ENCODE assay signal across 10 cellular contexts in the genomic region with DNA sequence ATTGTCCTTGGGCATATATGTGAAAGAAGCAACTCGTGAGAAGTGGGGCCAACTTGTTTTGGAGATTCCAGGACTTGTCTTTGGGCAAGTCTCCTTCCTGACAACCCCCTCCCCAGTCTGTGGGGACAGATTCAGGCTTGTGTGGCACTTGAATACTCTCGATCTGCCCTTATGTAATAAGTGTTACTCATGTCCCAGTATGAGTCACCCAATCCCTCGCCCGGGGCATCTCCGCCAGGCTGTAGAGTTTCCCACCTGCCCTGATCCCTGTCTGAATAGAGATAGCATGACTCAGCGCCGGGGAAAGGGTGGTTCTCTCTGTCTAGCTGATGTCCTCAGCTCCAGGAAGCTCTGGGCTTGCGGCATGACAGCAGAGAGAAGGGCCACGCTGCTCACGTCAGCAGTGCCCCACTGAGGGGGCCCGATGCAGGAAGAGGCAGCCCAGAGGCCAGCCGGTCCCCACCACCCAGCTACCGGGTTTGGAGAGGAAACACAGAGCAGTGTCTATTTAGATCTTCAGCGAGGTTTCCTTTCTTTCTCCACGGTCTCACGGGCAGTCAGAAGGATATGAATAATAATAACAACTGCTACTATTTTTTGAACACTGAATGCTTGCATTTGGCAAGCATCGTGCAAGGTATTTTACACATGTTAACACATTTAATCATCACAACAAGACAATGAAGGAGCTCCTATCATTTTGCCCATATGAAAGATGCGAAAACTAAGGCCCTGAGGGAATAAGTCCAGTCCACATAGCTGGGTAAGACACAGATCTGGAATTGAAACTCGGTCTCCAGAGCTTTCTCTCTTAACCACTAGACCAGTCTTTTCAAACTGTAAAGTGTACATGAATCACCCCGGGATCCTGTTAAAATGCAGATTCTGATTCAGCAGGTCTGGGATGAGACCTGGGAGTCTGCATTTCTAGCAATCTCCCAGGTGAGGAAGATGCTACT.
DNase-seq lines count a peak whose midpoint lies in the region; ATAC-seq, FAIRE-seq and TF ChIP-seq lines count a peak whose summit lies in the region.
"Had no signal": no experiment of that assay in that cellular context is flagged by ENCODE, and none has a peak within 500 bp of the region (broad histone marks: within the 10 kb centered on the region; RNA-seq: fewer than 3 reads in every experiment).

No MANE protein-coding gene starts in this region.

- no peaks in the 10 kb centered on the region for H3K36me3 Mint-ChIP-seq in T-helper 17 cell (ENCODE audit: low read depth)

- H3K9me3 ChIP-seq in T-helper 17 cell (ENCODE audit: control insufficient read depth, low read length, poor library complexity, severe bottlenecking) (no peaks in the 10 kb centered on the region), keratinocyte (ENCODE audit: control insufficient read depth, low read depth, low read length) (no peaks in the 10 kb centered on the region)

- H3K9ac ChIP-seq in keratinocyte (ENCODE audit: control insufficient read depth, extremely low read depth, insufficient read depth, low read length), result peak overlapping the region; percentile 63

- H3K36me3 ChIP-seq in keratinocyte (ENCODE audit: control insufficient read depth in 2 of 2, extremely low read depth in 1 of 2, insufficient read depth in 2 of 2, low read length in 2 of 2), result no peaks in the 10 kb centered on the region

- TF ChIP-seq CTCF in astrocyte of the spinal cord (IDR thresholded peaks at IDR 0.05; ENCODE audit: low read depth, low read length) (no peak), keratinocyte (optimal IDR thresholded peaks at IDR 0.05 in 1 of 3, IDR thresholded peaks at IDR 0.05 in 1 of 3, conservative IDR thresholded peaks at IDR 0.05 in 1 of 3; ENCODE audit: extremely low read depth in 1 of 3, insufficient read depth in 2 of 3, low read length in 3 of 3) (no peak)

- peak; percentile 99 for FAIRE-seq in keratinocyte (lab: Jason Lieb, UNC)

- H3K4me1 Mint-ChIP-seq in T-helper 17 cell, result peaks cover 6% of the 10 kb centered on the region

- in situ Hi-C loops in astrocyte of the spinal cord (cut with HindIII; ENCODE audit: low sequenced_read_pairs), result no loop called here

- dilution Hi-C loops in keratinocyte (cut with MboI; ENCODE audit: extremely low pct_ligation_motif_present, low sequenced_read_pairs), result no loop called here

- H3K27me3 Mint-ChIP-seq in T-helper 17 cell, result peaks cover 6% of the 10 kb centered on the region

- peak overlapping the region; percentile 88 for H3K27ac Mint-ChIP-seq in T-helper 17 cell

- H3K4me3 Mint-ChIP-seq in T-helper 17 cell, result peak overlapping the region; percentile 68

- H3K9me1 ChIP-seq in keratinocyte (ENCODE audit: control insufficient read depth, extremely low read depth, insufficient read depth, low read length), result no peaks in the 10 kb centered on the region

- H3K4me1 ChIP-seq in keratinocyte (ENCODE audit: control insufficient read depth, extremely low read depth, insufficient read depth, low read length), result peaks cover 36% of the 10 kb centered on the region

- no peaks in the 10 kb centered on the region for H4K20me1 ChIP-seq in keratinocyte (ENCODE audit: control insufficient read depth, extremely low read depth, insufficient read depth, low read length)

- DNase-seq in NCI-H1417 (lab: John Stamatoyannopoulos, UW), result peak in 2 of 3 experiments; percentile 31 to 46
- no peak for DNase-seq in NCI-H1417 treated with DMSO at 0.1 percent for 48 hours (lab: John Stamatoyannopoulos, UW)
- peak; percentile 18 to 36 (median 18) for DNase-seq in T-helper 17 cell
- peak; percentile 96 for DNase-seq in astrocyte of the spinal cord (ENCODE audit: low read depth, low spot score)
- DNase-seq in keratinocyte (ENCODE audit: low read depth, low spot score), result peak; percentile 98
- DNase-seq in stimulated activated CD4-positive, alpha-beta T cell treated with anti-CD3 and anti-CD28 coated beads, TNF-alpha, amount 100 ng/mL, for 24 hours (ENCODE audit: low read depth in 3 of 3), result peak; percentile 8 to 62 (median 23)
- DNase-seq in occipital lobe (lab: John Stamatoyannopoulos, UW), result no peak

- peak overlapping the region; percentile 48 for H2AFZ ChIP-seq in keratinocyte (ENCODE audit: control insufficient read depth, low read length)

- no peaks in the 10 kb centered on the region for H3K27me3 ChIP-seq in keratinocyte (ENCODE audit: control insufficient read depth, extremely low read depth, insufficient read depth, low read length)

- H3K4me2 ChIP-seq in keratinocyte (ENCODE audit: control insufficient read depth, extremely low read depth, insufficient read depth, low read depth, low read length), result peak overlapping the region; percentile 59

- peak; percentile 88 for ATAC-seq in HG03378 (IDR thresholded peaks at IDR 0.05; ENCODE audit: unreplicated experiment)
- peak; percentile 90 for ATAC-seq in T-helper 17 cell

- no peak overlapping the region for H3K4me3 ChIP-seq in astrocyte of the spinal cord (ENCODE audit: low read depth, low read length)
- peak overlapping the region in 2 of 3 experiments; percentile 3 to 45 for H3K4me3 ChIP-seq in keratinocyte (ENCODE audit: control insufficient read depth in 2 of 3, extremely low read depth in 1 of 3, insufficient read depth in 2 of 3, low read depth in 1 of 3, low read length in 3 of 3)

- H3K79me2 ChIP-seq in keratinocyte (ENCODE audit: control insufficient read depth, insufficient read depth, low read length), result no peaks in the 10 kb centered on the region

- H3K27ac ChIP-seq in keratinocyte (ENCODE audit: control insufficient read depth, insufficient read depth, low read length), result peak overlapping the region; percentile 83
- H3K27ac ChIP-seq: 22Rv1, dorsolateral prefrontal cortex had no signal

Comparison
In these comparisons a context has a peak if more than half of its experiments do, and no peak if none do; other contexts are left out.
1. DNase-seq: peak in NCI-H1417 (2 of 3), T-helper 17 cell (3 of 3), astrocyte of the spinal cord (single experiment), keratinocyte (single experiment) and stimulated activated CD4-positive, alpha-beta T cell treated with anti-CD3 and anti-CD28 coated beads, TNF-alpha, amount 100 ng/mL, for 24 hours (3 of 3); none in NCI-H1417 treated with DMSO at 0.1 percent for 48 hours (single experiment) and occipital lobe (single experiment).